18 cellular contexts compared by ENCODE assay signal in the genomic region with DNA sequence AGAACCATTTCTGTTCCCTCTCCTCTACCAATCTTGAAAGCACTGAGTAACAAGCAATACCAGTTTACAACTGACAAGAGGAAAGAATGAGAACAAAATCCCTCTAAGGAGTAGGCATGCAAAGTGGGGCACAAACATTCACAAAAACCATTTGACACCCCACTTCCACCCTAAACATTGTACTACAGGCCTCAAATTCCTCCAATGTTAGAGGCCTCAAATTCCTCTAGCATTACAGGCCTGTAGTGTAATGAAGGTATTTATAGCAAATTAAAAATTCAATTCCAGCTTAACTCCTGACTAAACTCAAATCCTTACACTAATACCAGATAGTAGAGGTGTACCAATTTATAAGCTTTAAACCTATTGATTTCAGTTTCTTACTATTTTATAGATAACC.
"Had no signal": no experiment of that assay in that cellular context is flagged by ENCODE, and none has a peak within 500 bp of the region (broad histone marks: within the 10 kb centered on the region; RNA-seq: fewer than 3 reads in every experiment).

No MANE protein-coding gene starts in this region.

- ATAC-seq: activated CD8-positive, alpha-beta T cell treated with anti-CD3 and anti-CD28 coated beads, Interleukin-2, amount 10 ng/mL, durations not matched to agents 7 days and 5 days; activated T-cell treated with anti-CD3 and anti-CD28 coated beads, Interleukin-2, amount 50 U/mL, for 72 hours; esophagus mucosa; naive thymus-derived CD8-positive, alpha-beta T cell had no signal

- H3K27me3 Mint-ChIP-seq: activated CD4-positive, alpha-beta T cell treated with anti-CD3 and anti-CD28 coated beads, Interleukin-2, amount 10 ng/mL, durations not matched to agents 24 days and 14 days; activated naive CD8-positive, alpha-beta T cell; naive thymus-derived CD8-positive, alpha-beta T cell had no signal

- H3K36me3 ChIP-seq: uterus had no signal

- DNase-seq: activated CD4-positive, alpha-beta T cell treated with anti-CD3 and anti-CD28 coated beads, Interleukin-2, amount 10 ng/mL, durations not matched to agents 24 days and 14 days; activated CD4-positive, CD25-positive, alpha-beta regulatory T cell; activated CD8-positive, alpha-beta memory T cell treated with anti-CD3 and anti-CD28 coated beads, Interleukin-2, amount 50 U/mL, for 4 hours; activated CD8-positive, alpha-beta T cell treated with anti-CD3 and anti-CD28 coated beads, Interleukin-2, amount 10 ng/mL, durations not matched to agents 7 days and 5 days; activated gamma-delta T cell treated with Interleukin-2 at 50 U/mL for 16 hours; activated T-cell treated with anti-CD3 and anti-CD28 coated beads, Interleukin-2, amount 50 U/mL, for 72 hours; cerebellar nuclear complex; islet precursor cell; naive thymus-derived CD8-positive, alpha-beta T cell; posterior cingulate gyrus; small intestine; stimulated activated CD4-positive, alpha-beta T cell treated with anti-CD3 and anti-CD28 coated beads, Interleukin-4, amount 100 ng/mL, for 24 hours; stimulated activated naive CD4-positive, alpha-beta T cell; tibial artery; uterus had no signal

- H3K27ac ChIP-seq: tibial artery, uterus had no signal

- H3K9me3 Mint-ChIP-seq: activated CD4-positive, alpha-beta T cell treated with anti-CD3 and anti-CD28 coated beads, Interleukin-2, amount 10 ng/mL, durations not matched to agents 24 days and 14 days had no signal

- H3K27me3 ChIP-seq: tibial artery, uterus had no signal

- H3K27ac Mint-ChIP-seq: activated CD4-positive, alpha-beta T cell treated with anti-CD3 and anti-CD28 coated beads, Interleukin-2, amount 10 ng/mL, durations not matched to agents 24 days and 14 days; activated CD8-positive, alpha-beta T cell treated with anti-CD3 and anti-CD28 coated beads, Interleukin-2, amount 10 ng/mL, durations not matched to agents 7 days and 5 days; activated naive CD8-positive, alpha-beta T cell; activated T-cell treated with anti-CD3 and anti-CD28 coated beads, Interleukin-2, amount 50 U/mL, for 72 hours; T-helper 2 cell treated with Interferon-gamma antibody and Interleukin-4, amounts not matched to agents 5 μg/mL and 100 μg/mL, for 36 hours had no signal

- H3K4me1 ChIP-seq: tibial artery, uterus had no signal

- H3K4me3 ChIP-seq: tibial artery, uterus had no signal

- H3K4me3 Mint-ChIP-seq: activated CD4-positive, alpha-beta T cell treated with anti-CD3 and anti-CD28 coated beads, Interleukin-2, amount 10 ng/mL, durations not matched to agents 24 days and 14 days; activated CD8-positive, alpha-beta T cell treated with anti-CD3 and anti-CD28 coated beads, Interleukin-2, amount 10 ng/mL, durations not matched to agents 7 days and 5 days; activated naive CD8-positive, alpha-beta T cell; activated T-cell treated with anti-CD3 and anti-CD28 coated beads, Interleukin-2, amount 50 U/mL, for 72 hours; naive thymus-derived CD8-positive, alpha-beta T cell; T-helper 2 cell treated with Interferon-gamma antibody and Interleukin-4, amounts not matched to agents 5 μg/mL and 100 μg/mL, for 36 hours had no signal
